33 cellular contexts compared by ENCODE assay signal in genomic region chr7:2379821-2380450, GRCh38. TPM values are rescaled to one million over a fixed set of nuclear protein-coding genes. Genes with fewer than 3 reads are reported as not detected.
A peak's percentile ranks its signal among the peaks of the same experiment; 100 is the strongest.
DNase-seq lines count a peak whose midpoint lies in the region; ATAC-seq, FAIRE-seq and TF ChIP-seq lines count a peak whose summit lies in the region.
"Had no signal": no experiment of that assay in that cellular context is flagged by ENCODE, and none has a peak within 500 bp of the region (broad histone marks: within the 10 kb centered on the region; RNA-seq: fewer than 3 reads in every experiment).

No MANE protein-coding gene starts in this region.

- H3K36me3 ChIP-seq in HepG2 (replicated peaks in 1 of 2; ENCODE audit: control insufficient read depth in 1 of 2, insufficient read depth in 2 of 2, low read length in 2 of 2) (peaks cover 36 to 71% of the 10 kb centered on the region in 2 experiments), right lobe of liver (peaks cover 0 to 48% (median 30%) of the 10 kb centered on the region in 4 donors)

- H2AFZ ChIP-seq in HepG2 (ENCODE audit: low read length), result no peak overlapping the region
- H2AFZ ChIP-seq: PC-9 had no signal

- ATAC-seq in HepG2 (peak; percentile 3; the same call in 2 of the 3 replicates), right lobe of liver (no peak), WTC11 (no peak), GM18520 (IDR thresholded peaks at IDR 0.05; ENCODE audit: unreplicated experiment) (no peak)
- ATAC-seq in natural killer cell treated with Interleukin-12 subunit alpha and Interleukin-12 subunit beta and Interleukin-15 and Interleukin-18, amount 100 ng/mL, for 72 hours, result no peak
- ATAC-seq: esophagus mucosa; HCT116; naive thymus-derived CD8-positive, alpha-beta T cell; pancreas; Right ventricle myocardium inferior; stimulated activated naive CD8-positive, alpha-beta T cell treated with anti-CD3 and anti-CD28 coated beads, Interleukin-15, Interleukin-2, amounts not matched to agents 100 U/mL and 50 U/mL, for 24 hours had no signal

- 0 out of 2 replicates have a peak, but pooled peaks cover 3% of the 10 kb centered on the region for H4K20me1 ChIP-seq in HepG2 (ENCODE audit: insufficient read depth, low read length)

- H3K4me2 ChIP-seq in HepG2 (ENCODE audit: low read depth, low read length), result no peak overlapping the region
- H3K4me2 ChIP-seq: PC-9, smooth muscle cell had no signal

- no peaks in the 10 kb centered on the region for H3K4me1 Mint-ChIP-seq in WTC11
- peaks cover 14 to 21% of the 10 kb centered on the region in 2 donors for H3K4me1 Mint-ChIP-seq in natural killer cell treated with Interleukin-12 subunit alpha and Interleukin-12 subunit beta and Interleukin-15 and Interleukin-18, amount 100 ng/mL, for 72 hours (ENCODE audit: low read depth in 2 of 2)

- no peak for TF ChIP-seq EP300 in HepG2 (IDR thresholded peaks at IDR 0.05; ENCODE audit: low read depth in 2 of 2, low read length in 2 of 2)
- no peak for TF ChIP-seq EP300 in HepG2 (CRISPR knock-in tag; IDR thresholded peaks at IDR 0.05; ENCODE audit: borderline replicate concordance)

- FAIRE-seq in HepG2 (lab: Jason Lieb, UNC), result no peak
- FAIRE-seq: keratinocyte, pancreas had no signal

- intact Hi-C loops in HepG2 (cut with micrococcal nuclease; ENCODE audit: unreplicated experiment) (no loop called here), right lobe of liver (cut with DNase I) (no loop called here)

- in situ Hi-C loops in HepG2 (cut with HindIII; ENCODE audit: extremely low pct_ligation_motif_present, low pct_unique_long_range_greater_than_20kb), result loop anchor here (10.0 kb wide), 1 partner anchor 55 kb away; no protein-coding TSS in a partner anchor

- no peaks in the 10 kb centered on the region for H3K27me3 ChIP-seq in HepG2 (ENCODE audit: control insufficient read depth in 1 of 2, insufficient read depth in 2 of 2, low read length in 2 of 2)
- no peaks in the 10 kb centered on the region for H3K27me3 ChIP-seq in right lobe of liver
- H3K27me3 ChIP-seq: heart right ventricle, pancreas, testis had no signal

- no peak overlapping the region for H3K9ac ChIP-seq in HepG2 (ENCODE audit: insufficient read depth, low read depth, low read length)

- no peak overlapping the region for H3K4me3 Mint-ChIP-seq in WTC11
- H3K4me3 Mint-ChIP-seq in natural killer cell treated with Interleukin-12 subunit alpha and Interleukin-12 subunit beta and Interleukin-15 and Interleukin-18, amount 100 ng/mL, for 72 hours, result no peak overlapping the region
- H3K4me3 Mint-ChIP-seq: activated CD4-positive, alpha-beta memory T cell treated with anti-CD3 and anti-CD28 coated beads for 36 hours; brain; CD4-positive, alpha-beta memory T cell; naive thymus-derived CD8-positive, alpha-beta T cell had no signal

- DNase-seq in HepG2 (ENCODE audit: low spot score), result no peak
- no peak for DNase-seq in right lobe of liver
- DNase-seq in WTC11 (ENCODE audit: low spot score), result no peak
- peak; percentile 42 for DNase-seq in natural killer cell treated with Interleukin-12 subunit alpha and Interleukin-12 subunit beta and Interleukin-15 and Interleukin-18, amount 100 ng/mL, for 72 hours (ENCODE audit: low spot score)
- DNase-seq in NCI-H510A treated with DMSO at 0.1 percent for 48 hours (lab: John Stamatoyannopoulos, UW), result no peak
- DNase-seq in mucosa of gallbladder (ENCODE audit: low spot score), result no peak
- DNase-seq: activated CD4-positive, alpha-beta memory T cell treated with anti-CD3 and anti-CD28 coated beads for 36 hours; activated CD4-positive, CD25-positive, alpha-beta regulatory T cell treated with anti-CD3 and anti-CD28 coated beads, Interleukin-2, amount 50 U/mL, for 72 hours; activated CD8-positive, alpha-beta memory T cell treated with anti-CD3 and anti-CD28 coated beads, Interleukin-2, amount 50 U/mL, for 4 hours; activated naive CD4-positive, alpha-beta T cell treated with anti-CD3 and anti-CD28 coated beads, Interleukin-2, amount 50 U/mL, for 16 hours; CD4-positive, alpha-beta memory T cell; cerebellar nuclear complex; dermis blood vessel endothelial cell; DMS 273 treated with DMSO at 0.1 percent for 48 hours; foreskin fibroblast; heart right ventricle; midbrain; naive thymus-derived CD8-positive, alpha-beta T cell; NCI-H1105 treated with DMSO at 0.1 percent for 48 hours; NCI-H187 treated with DMSO at 0.1 percent for 48 hours; NCI-H524; PC-9; stimulated activated naive CD8-positive, alpha-beta T cell treated with anti-CD3 and anti-CD28 coated beads, Interleukin-15, Interleukin-2, amounts not matched to agents 100 U/mL and 50 U/mL, for 24 hours; T-helper 2 cell; testis had no signal

- no peaks in the 10 kb centered on the region for H3K9me3 ChIP-seq in HepG2 (ENCODE audit: low read length)
- H3K9me3 ChIP-seq in right lobe of liver, result no peaks in the 10 kb centered on the region
- H3K9me3 ChIP-seq: heart right ventricle, pancreas, testis had no signal

- no peaks in the 10 kb centered on the region for H3K9me3 Mint-ChIP-seq in WTC11
- H3K9me3 Mint-ChIP-seq in natural killer cell treated with Interleukin-12 subunit alpha and Interleukin-12 subunit beta and Interleukin-15 and Interleukin-18, amount 100 ng/mL, for 72 hours, result no peaks in the 10 kb centered on the region
- H3K9me3 Mint-ChIP-seq: activated CD4-positive, alpha-beta memory T cell treated with anti-CD3 and anti-CD28 coated beads for 36 hours; brain; naive thymus-derived CD8-positive, alpha-beta T cell had no signal

- CTCF ChIA-PET in HepG2 (lab: Yijun Ruan, JAX; ENCODE audit: low intra/inter-chr PET ratio, low total read pairs) (no interaction called here), WTC11 (lab: Charles Lee) (interaction anchor here (1.1 kb wide), 1 partner anchor 52 kb away, joined by 3 read pairs; no protein-coding TSS in a partner anchor)

- H3K27ac Mint-ChIP-seq in WTC11, result peak overlapping the region; percentile 60; the same call in 1 of the 2 replicates
- H3K27ac Mint-ChIP-seq in natural killer cell treated with Interleukin-12 subunit alpha and Interleukin-12 subunit beta and Interleukin-15 and Interleukin-18, amount 100 ng/mL, for 72 hours, result no peak overlapping the region
- H3K27ac Mint-ChIP-seq: activated CD4-positive, alpha-beta memory T cell treated with anti-CD3 and anti-CD28 coated beads for 36 hours had no signal

- POLR2A ChIA-PET in HepG2 (lab: Yijun Ruan, JAX) (no interaction called here), WTC11 (lab: Charles Lee) (no interaction called here)

- TF ChIP-seq POLR2A in HepG2 (IDR thresholded peaks at IDR 0.05; ENCODE audit: insufficient read depth in 1 of 2, low read depth in 2 of 2, low read length in 2 of 2) (0 out of 4 replicates have a peak, but pooled peaks of 1 of the 2 experiments have one; percentile 19), right lobe of liver (IDR thresholded peaks at IDR 0.05) (no peak)

- no peaks in the 10 kb centered on the region for H3K27me3 Mint-ChIP-seq in WTC11 (ENCODE audit: low read depth)
- no peaks in the 10 kb centered on the region for H3K27me3 Mint-ChIP-seq in natural killer cell treated with Interleukin-12 subunit alpha and Interleukin-12 subunit beta and Interleukin-15 and Interleukin-18, amount 100 ng/mL, for 72 hours
- H3K27me3 Mint-ChIP-seq: activated CD4-positive, alpha-beta memory T cell treated with anti-CD3 and anti-CD28 coated beads for 36 hours; brain; CD4-positive, alpha-beta memory T cell; naive thymus-derived CD8-positive, alpha-beta T cell had no signal

- H3K79me2 ChIP-seq in HepG2 (ENCODE audit: insufficient read depth, low read length), result peaks cover 4% of the 10 kb centered on the region

- H3K4me3 ChIP-seq in HepG2 (replicated peaks in 1 of 3; ENCODE audit: insufficient read depth in 1 of 3, low read depth in 2 of 3, low read length in 3 of 3) (no peak overlapping the region), right lobe of liver (no peak overlapping the region)
- H3K4me3 ChIP-seq: heart right ventricle, pancreas, PC-9, smooth muscle cell, testis had no signal

- H3K36me3 Mint-ChIP-seq in WTC11, result peaks cover 61% of the 10 kb centered on the region
- peaks cover 26% of the 10 kb centered on the region for H3K36me3 Mint-ChIP-seq in natural killer cell treated with Interleukin-12 subunit alpha and Interleukin-12 subunit beta and Interleukin-15 and Interleukin-18, amount 100 ng/mL, for 72 hours

- no TSS peak for BruUV-seq in HepG2 (replicated peaks; lab: Mats Ljungman, UMichigan)

- no peak for TF ChIP-seq CTCF in HepG2 (CRISPR knock-in tag; IDR thresholded peaks at IDR 0.05)
- no peak for TF ChIP-seq CTCF in right lobe of liver (IDR thresholded peaks at IDR 0.05)
- TF ChIP-seq CTCF in WTC11 (IDR thresholded peaks at IDR 0.05), result no peak

- no peak for TF ChIP-seq RAD21 in HepG2 (CRISPR knock-in tag; IDR thresholded peaks at IDR 0.05)

- H3K4me1 ChIP-seq in HepG2 (ENCODE audit: insufficient read depth, low read length) (no peaks in the 10 kb centered on the region), right lobe of liver (peaks cover 0 to 23% (median 0%) of the 10 kb centered on the region in 4 donors)
- H3K4me1 ChIP-seq: heart right ventricle had no signal

- H3K27ac ChIP-seq in HepG2 (ENCODE audit: extremely low read length, insufficient read depth, low read length), result no peak overlapping the region
- no peak overlapping the region for H3K27ac ChIP-seq in right lobe of liver
- H3K27ac ChIP-seq: heart right ventricle, pancreas, PC-9, testis had no signal

- WGBS in HepG2 (ENCODE audit: low lambda C conversion rate), result 98% methylated on average over 21 of the region's 34 CpGs
- WGBS in right lobe of liver (ENCODE audit: insufficient coverage, low coverage, low lambda C conversion rate, missing lambda C conversion rate), result 90% methylated on average over 4 of the region's 34 CpGs

RNA-seq across cellular contexts. Expression of gene CHST12, which starts 23.5 kb away (rescaled TPM):
- 3.7 and 6.4 TPM in 2 replicates for total RNA-seq in HepG2 (2016; rRNA removed; fragmentation: Illumina TruSeq; extraction: Trizol)
- 1.4 and 1.5 TPM in 2 replicates for total RNA-seq in HepG2 (2016; cell fraction: cytosol; rRNA removed; fragmentation: Illumina TruSeq; extraction: Trizol; ENCODE audit: low read depth)
- total RNA-seq in HepG2 (2016; cell fraction: insoluble cytoplasmic fraction; rRNA removed; fragmentation: Illumina TruSeq; extraction: Trizol), result 3.5 and 6.3 TPM in 2 replicates
- 3.9 and 4.8 TPM in 2 replicates for total RNA-seq in HepG2 (2016; cell fraction: membrane; rRNA removed; fragmentation: Illumina TruSeq; extraction: Trizol)
- total RNA-seq in HepG2 (2016; cell fraction: nucleus; rRNA removed; fragmentation: Illumina TruSeq; extraction: Trizol), result 5.8 and 6.9 TPM in 2 replicates
- 15.8 and 17.0 TPM in 2 replicates for polyA plus RNA-seq in HepG2 (2011; rRNA removed)
- 14.4 and 28.9 TPM in 2 replicates for polyA plus RNA-seq in HepG2 (2011; cell fraction: cytosol; rRNA removed)
- polyA plus RNA-seq in HepG2 (2011; cell fraction: nucleus; rRNA removed), result 16.3 and 21.2 TPM in 2 replicates
- 8.1 and 11.8 TPM in 2 replicates for polyA plus RNA-seq in HepG2 (2012)
- 3.3 and 4.7 TPM in 2 replicates for polyA plus RNA-seq in HepG2 (2016; cell fraction: cytosol; fragmentation: Illumina TruSeq; extraction: Trizol; ENCODE audit: low read depth)
- 5.7 and 8.1 TPM in 2 replicates for polyA plus RNA-seq in HepG2 (2016; cell fraction: insoluble cytoplasmic fraction; fragmentation: Illumina TruSeq; extraction: Trizol; ENCODE audit: low read depth)
- 5.6 and 6.2 TPM in 2 replicates for polyA plus RNA-seq in HepG2 (2016; cell fraction: membrane; fragmentation: Illumina TruSeq; extraction: Trizol; ENCODE audit: low read depth)
- 21.2 and 23.6 TPM in 2 replicates for polyA plus RNA-seq in HepG2 (2016; cell fraction: nucleus; fragmentation: Illumina TruSeq; extraction: Trizol; ENCODE audit: insufficient read depth, low read depth)
- polyA minus RNA-seq in HepG2 (2011; rRNA and poly(A)+ RNA removed; ENCODE audit: low replicate concordance), result 12.0 and 35.8 TPM in 2 replicates
- 12.9 and 20.5 TPM in 2 replicates for polyA minus RNA-seq in HepG2 (2011; cell fraction: cytosol; rRNA and poly(A)+ RNA removed)
- polyA minus RNA-seq in HepG2 (2011; cell fraction: nucleus; rRNA and poly(A)+ RNA removed), result 5.7 TPM in 2 replicates
- total RNA-seq in right lobe of liver, result 1 to 10 TPM; 3.0 to 7.9 (median 5.7) TPM
- 18.3 to 21.7 TPM (median 20.7 TPM) in 3 replicates for total RNA-seq in WTC11 (2021)
- total RNA-seq in natural killer cell treated with Interleukin-12 subunit alpha and Interleukin-12 subunit beta and Interleukin-15 and Interleukin-18, amount 100 ng/mL, for 72 hours, result 10 to 100 TPM; 29.6 to 31.7 TPM
- total RNA-seq in mucosa of gallbladder, result 26.8 TPM

RNA-seq across cellular contexts. Expression of gene EIF3B, which starts 25.3 kb away (rescaled TPM):
- total RNA-seq in HepG2 (2016; rRNA removed; fragmentation: Illumina TruSeq; extraction: Trizol), result 241 and 244 TPM in 2 replicates
- 49.6 and 52.0 TPM in 2 replicates for total RNA-seq in HepG2 (2016; cell fraction: cytosol; rRNA removed; fragmentation: Illumina TruSeq; extraction: Trizol; ENCODE audit: low read depth)
- total RNA-seq in HepG2 (2016; cell fraction: insoluble cytoplasmic fraction; rRNA removed; fragmentation: Illumina TruSeq; extraction: Trizol), result 219 and 236 TPM in 2 replicates
- total RNA-seq in HepG2 (2016; cell fraction: membrane; rRNA removed; fragmentation: Illumina TruSeq; extraction: Trizol), result 63.0 and 67.9 TPM in 2 replicates
- total RNA-seq in HepG2 (2016; cell fraction: nucleus; rRNA removed; fragmentation: Illumina TruSeq; extraction: Trizol), result 134 and 151 TPM in 2 replicates
- 91.2 and 92.2 TPM in 2 replicates for polyA plus RNA-seq in HepG2 (2011; rRNA removed)
- polyA plus RNA-seq in HepG2 (2011; cell fraction: cytosol; rRNA removed), result 70.3 and 78.7 TPM in 2 replicates
- 243 and 250 TPM in 2 replicates for polyA plus RNA-seq in HepG2 (2011; cell fraction: nucleus; rRNA removed)
- 151 and 176 TPM in 2 replicates for polyA plus RNA-seq in HepG2 (2012)
- 11.2 and 14.3 TPM in 2 replicates for polyA plus RNA-seq in HepG2 (2016; cell fraction: cytosol; fragmentation: Illumina TruSeq; extraction: Trizol; ENCODE audit: low read depth)
- 177 and 198 TPM in 2 replicates for polyA plus RNA-seq in HepG2 (2016; cell fraction: insoluble cytoplasmic fraction; fragmentation: Illumina TruSeq; extraction: Trizol; ENCODE audit: low read depth)
- 27.4 and 32.0 TPM in 2 replicates for polyA plus RNA-seq in HepG2 (2016; cell fraction: membrane; fragmentation: Illumina TruSeq; extraction: Trizol; ENCODE audit: low read depth)
- 244 and 264 TPM in 2 replicates for polyA plus RNA-seq in HepG2 (2016; cell fraction: nucleus; fragmentation: Illumina TruSeq; extraction: Trizol; ENCODE audit: insufficient read depth, low read depth)
- 152 and 244 TPM in 2 replicates for polyA minus RNA-seq in HepG2 (2011; rRNA and poly(A)+ RNA removed; ENCODE audit: low replicate concordance)
- polyA minus RNA-seq in HepG2 (2011; cell fraction: cytosol; rRNA and poly(A)+ RNA removed), result 100 and 101 TPM in 2 replicates
- polyA minus RNA-seq in HepG2 (2011; cell fraction: nucleus; rRNA and poly(A)+ RNA removed), result 124 and 130 TPM in 2 replicates
- total RNA-seq in right lobe of liver, result 10 to 100 TPM; 61.6 to 93.3 (median 68.3) TPM
- 300 to 361 TPM (median 304 TPM) in 3 replicates for total RNA-seq in WTC11 (2021)
- 100 to 1,000 TPM; 229 to 348 TPM for total RNA-seq in natural killer cell treated with Interleukin-12 subunit alpha and Interleukin-12 subunit beta and Interleukin-15 and Interleukin-18, amount 100 ng/mL, for 72 hours
- 94.7 TPM for total RNA-seq in mucosa of gallbladder
